ENCODE assay signal across 8 cellular contexts in the genomic region with DNA sequence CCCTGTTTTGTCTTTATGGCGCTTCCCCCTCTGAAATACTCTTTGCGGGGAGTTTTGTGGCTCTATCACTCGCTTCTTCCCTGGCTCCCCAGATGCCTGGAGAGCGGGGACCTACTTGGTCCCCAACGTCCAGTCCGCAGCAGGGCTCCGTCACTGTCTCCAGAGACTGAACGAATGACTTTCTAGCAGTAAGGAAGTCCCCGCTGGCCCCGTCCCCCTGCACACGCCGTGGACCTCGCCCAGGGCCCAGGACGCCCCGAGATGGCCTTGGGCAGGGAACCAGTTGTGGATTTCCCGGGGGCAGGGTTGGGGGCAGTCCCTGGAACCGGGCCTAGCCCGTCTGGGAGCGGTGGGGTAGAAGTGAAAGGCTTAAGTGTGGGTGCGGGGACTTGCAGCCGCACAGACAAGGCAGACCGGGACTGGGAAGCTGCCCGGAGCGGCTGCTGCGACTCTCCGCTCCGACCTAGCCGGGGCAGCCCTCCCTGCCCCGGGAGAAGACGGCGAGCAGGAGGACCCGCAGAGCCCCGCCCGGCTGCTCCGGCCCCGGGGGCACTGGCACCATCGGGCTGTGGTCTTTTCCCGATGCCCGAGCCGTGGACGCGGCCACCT. TPM values are rescaled to one million over a fixed set of nuclear protein-coding genes. Genes with fewer than 3 reads are reported as not detected.
DNase-seq lines count a peak whose midpoint lies in the region; ATAC-seq lines count a peak whose summit lies in the region.

No MANE protein-coding gene starts in this region.

- H2BK5ac ChIP-seq in mesenchymal stem cell (ENCODE audit: low read depth, low read length, poor library complexity, severe bottlenecking): peak overlapping the region; percentile 83

- peak overlapping the region; percentile 92 for H4K8ac ChIP-seq in mesenchymal stem cell (ENCODE audit: low read length)

- H3K27me3 ChIP-seq in mesenchymal stem cell (ENCODE audit: control insufficient read depth in 1 of 2, insufficient read depth in 1 of 2, low read length in 2 of 2): no peaks in the 10 kb centered on the region

- DNase-seq in GM04504 (ENCODE audit: low read depth): peak; percentile 13
- peak; percentile 9 for DNase-seq in HuH-7 (ENCODE audit: low spot score)
- DNase-seq in activated CD4-positive, alpha-beta T cell treated with anti-CD3 and anti-CD28 coated beads for 1 hour: peak; percentile 12
- peak; percentile 9 for DNase-seq in effector CD4-positive, alpha-beta T cell
- peak; percentile 70 for DNase-seq in mesenchymal stem cell
- DNase-seq in substantia nigra (lab: John Stamatoyannopoulos, UW): peak in 31 of 49 donors; percentile 26 to 76 (median 53)
- no peak for DNase-seq in NCI-H2029 (lab: John Stamatoyannopoulos, UW)

- H2AFZ ChIP-seq in mesenchymal stem cell (ENCODE audit: low read depth, low read length): peak overlapping the region; percentile 93

- H3K79me1 ChIP-seq in mesenchymal stem cell (replicated peaks; ENCODE audit: low read length, poor library complexity, severe bottlenecking): peaks cover 7% of the 10 kb centered on the region

- peaks cover 11% of the 10 kb centered on the region for H3K4me1 ChIP-seq in mesenchymal stem cell (ENCODE audit: control insufficient read depth, insufficient read depth, low read depth, low read length)

- H2AK5ac ChIP-seq in mesenchymal stem cell (ENCODE audit: low read length, severe bottlenecking): no peak overlapping the region

- peak overlapping the region in 1 of 2 experiments; percentile 95 for H3K14ac ChIP-seq in mesenchymal stem cell (ENCODE audit: low read length in 2 of 2)

- peak overlapping the region; percentile 82 for H3K9ac ChIP-seq in mesenchymal stem cell (ENCODE audit: low read length)

- WGBS in mesenchymal stem cell: 1% methylated on average over 39 of the region's 42 CpGs

- peak overlapping the region; percentile 85 for H2BK15ac ChIP-seq in mesenchymal stem cell (ENCODE audit: low read depth, poor library complexity, severe bottlenecking)

- peak overlapping the region; percentile 93 for H3K4me2 ChIP-seq in mesenchymal stem cell (ENCODE audit: low read length, poor library complexity, severe bottlenecking)

- peak; percentile 14 for ATAC-seq in GM21717 (IDR thresholded peaks at IDR 0.05; ENCODE audit: unreplicated experiment)

- peak overlapping the region in 1 of 2 experiments; percentile 77 for H3K23ac ChIP-seq in mesenchymal stem cell (ENCODE audit: low read length in 2 of 2)

- H3K27ac ChIP-seq in mesenchymal stem cell (ENCODE audit: low read length, poor library complexity, severe bottlenecking) (peak overlapping the region; percentile 77), substantia nigra (ENCODE audit: low read depth, low read length, poor library complexity, severe bottlenecking) (peak overlapping the region; percentile 36)

- peak overlapping the region; percentile 28 to 94 for H2BK12ac ChIP-seq in mesenchymal stem cell (ENCODE audit: low read length in 2 of 2)

- H3K18ac ChIP-seq in mesenchymal stem cell (ENCODE audit: low read depth in 1 of 2, low read length in 2 of 2): peak overlapping the region; percentile 86 to 95

- peak overlapping the region; percentile 80 to 93 for H3K4ac ChIP-seq in mesenchymal stem cell (ENCODE audit: low read depth in 1 of 2, low read length in 2 of 2)

- H2BK120ac ChIP-seq in mesenchymal stem cell (ENCODE audit: low read depth, low read length): peak overlapping the region; percentile 71

- H3K9me3 ChIP-seq in mesenchymal stem cell (ENCODE audit: control insufficient read depth, low read length): no peaks in the 10 kb centered on the region

- H3K36me3 ChIP-seq in mesenchymal stem cell (ENCODE audit: control insufficient read depth in 1 of 2, insufficient read depth in 2 of 2, low read depth in 1 of 2, low read length in 2 of 2): peaks cover 0 to 3% of the 10 kb centered on the region in 2 experiments

- H3K4me3 ChIP-seq in mesenchymal stem cell (ENCODE audit: insufficient read depth in 1 of 2, low read depth in 1 of 2, low read length in 2 of 2): peak overlapping the region; percentile 73 to 100

- H4K91ac ChIP-seq in mesenchymal stem cell (ENCODE audit: low read length): peak overlapping the region; percentile 84

RNA-seq across cellular contexts. Expression of a gene that starts 0.8 kb away (rescaled TPM):
- polyA plus RNA-seq in mesenchymal stem cell (2013, experiment 1 of 2): 4.7 TPM
- 3.4 TPM for polyA plus RNA-seq in mesenchymal stem cell (2013, experiment 2 of 2)
